ENCODE assay signal across 2 cellular contexts in genomic region chr4:182678590-182678989, GRCh38.
TF ChIP-seq lines count a peak whose summit lies in the region.

No MANE protein-coding gene starts in this region.

TF ChIP-seq in IMR-90, 13 proteins besides CTCF, POLR2A, EP300 and RAD21:
- TF ChIP-seq ELK1 (IDR thresholded peaks at IDR 0.05; ENCODE audit: borderline replicate concordance, low read depth, low read length), result no peak
- TF ChIP-seq CHD1 (IDR thresholded peaks at IDR 0.05; ENCODE audit: low read depth, low read length), result no peak
- TF ChIP-seq SMC3 (IDR thresholded peaks at IDR 0.05; ENCODE audit: low read depth, low read length), result no peak
- TF ChIP-seq, protein P1, sequence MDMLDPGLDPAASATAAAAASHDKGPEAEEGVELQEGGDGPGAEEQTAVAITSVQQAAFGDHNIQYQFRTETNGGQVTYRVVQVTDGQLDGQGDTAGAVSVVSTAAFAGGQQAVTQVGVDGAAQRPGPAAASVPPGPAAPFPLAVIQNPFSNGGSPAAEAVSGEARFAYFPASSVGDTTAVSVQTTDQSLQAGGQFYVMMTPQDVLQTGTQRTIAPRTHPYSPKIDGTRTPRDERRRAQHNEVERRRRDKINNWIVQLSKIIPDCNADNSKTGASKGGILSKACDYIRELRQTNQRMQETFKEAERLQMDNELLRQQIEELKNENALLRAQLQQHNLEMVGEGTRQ (IDR thresholded peaks at IDR 0.05; ENCODE audit: low read depth, low read length), result no peak
- TF ChIP-seq MAZ (IDR thresholded peaks at IDR 0.05; ENCODE audit: borderline replicate concordance, low read depth, low read length), result no peak
- no peak for TF ChIP-seq MXI1 (IDR thresholded peaks at IDR 0.05; ENCODE audit: borderline replicate concordance, low read depth, low read length)
- TF ChIP-seq BHLHE40 (IDR thresholded peaks at IDR 0.05; ENCODE audit: low read depth, low read length), result no peak
- no peak for TF ChIP-seq RFX5 (IDR thresholded peaks at IDR 0.05; ENCODE audit: low read depth, low read length)
- no peak for TF ChIP-seq NFE2L2 (IDR thresholded peaks at IDR 0.05; ENCODE audit: low read depth, low read length)
- no peak for TF ChIP-seq MAFK (IDR thresholded peaks at IDR 0.05; ENCODE audit: low read depth, low read length)
- TF ChIP-seq CEBPB (IDR thresholded peaks at IDR 0.05; ENCODE audit: low read depth, low read length), result no peak
- no peak for TF ChIP-seq FOS (IDR thresholded peaks at IDR 0.05; ENCODE audit: low read depth, low read length)
- TF ChIP-seq RCOR1 (IDR thresholded peaks at IDR 0.05; ENCODE audit: insufficient replicate concordance, low read length), result no peak

TF ChIP-seq in H1, 55 proteins besides CTCF, POLR2A, EP300 and RAD21:
- TF ChIP-seq BACH1 (IDR thresholded peaks at IDR 0.05; ENCODE audit: low read length), result no peak
- no peak for TF ChIP-seq SIX5 (IDR thresholded peaks at IDR 0.05; ENCODE audit: low read depth, low read length)
- no peak for TF ChIP-seq RXRA (IDR thresholded peaks at IDR 0.05; ENCODE audit: insufficient read depth, low read depth, low read length)
- TF ChIP-seq, protein P2, sequence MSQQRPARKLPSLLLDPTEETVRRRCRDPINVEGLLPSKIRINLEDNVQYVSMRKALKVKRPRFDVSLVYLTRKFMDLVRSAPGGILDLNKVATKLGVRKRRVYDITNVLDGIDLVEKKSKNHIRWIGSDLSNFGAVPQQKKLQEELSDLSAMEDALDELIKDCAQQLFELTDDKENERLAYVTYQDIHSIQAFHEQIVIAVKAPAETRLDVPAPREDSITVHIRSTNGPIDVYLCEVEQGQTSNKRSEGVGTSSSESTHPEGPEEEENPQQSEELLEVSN (IDR thresholded peaks at IDR 0.05), result no peak
- TF ChIP-seq MAFK (IDR thresholded peaks at IDR 0.05; ENCODE audit: low read depth, low read length), result no peak
- no peak for TF ChIP-seq NANOG (IDR thresholded peaks at IDR 0.05; ENCODE audit: insufficient read depth, low read depth, low read length, poor library complexity, severe bottlenecking)
- TF ChIP-seq, protein P3, sequence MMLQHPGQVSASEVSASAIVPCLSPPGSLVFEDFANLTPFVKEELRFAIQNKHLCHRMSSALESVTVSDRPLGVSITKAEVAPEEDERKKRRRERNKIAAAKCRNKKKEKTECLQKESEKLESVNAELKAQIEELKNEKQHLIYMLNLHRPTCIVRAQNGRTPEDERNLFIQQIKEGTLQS (IDR thresholded peaks at IDR 0.05; ENCODE audit: insufficient read depth, low read depth, low read length), result no peak
- TF ChIP-seq ATF2 (IDR thresholded peaks at IDR 0.05; ENCODE audit: low read length), result no peak
- no peak for TF ChIP-seq JUND (IDR thresholded peaks at IDR 0.05; ENCODE audit: low read length)
- TF ChIP-seq KDM5A (IDR thresholded peaks at IDR 0.05; ENCODE audit: low read length), result no peak
- TF ChIP-seq TAF7 (optimal IDR thresholded peaks at IDR 0.05; ENCODE audit: borderline replicate concordance, low read depth, low read length), result no peak
- TF ChIP-seq TCF12 (IDR thresholded peaks at IDR 0.05; ENCODE audit: low read depth, low read length), result no peak
- TF ChIP-seq GABPA (IDR thresholded peaks at IDR 0.05; ENCODE audit: borderline replicate concordance, insufficient read depth, low read length), result no peak
- no peak for TF ChIP-seq CTBP2 (IDR thresholded peaks at IDR 0.05; ENCODE audit: borderline replicate concordance, insufficient read depth, insufficient read length, low read length)
- no peak for TF ChIP-seq HDAC2 (IDR thresholded peaks at IDR 0.05; ENCODE audit: borderline replicate concordance in 1 of 2, low read depth in 2 of 2, low read length in 2 of 2)
- TF ChIP-seq CEBPB (IDR thresholded peaks at IDR 0.05; ENCODE audit: low read depth, low read length), result no peak
